5 cellular contexts compared by ENCODE assay signal in the genomic region with DNA sequence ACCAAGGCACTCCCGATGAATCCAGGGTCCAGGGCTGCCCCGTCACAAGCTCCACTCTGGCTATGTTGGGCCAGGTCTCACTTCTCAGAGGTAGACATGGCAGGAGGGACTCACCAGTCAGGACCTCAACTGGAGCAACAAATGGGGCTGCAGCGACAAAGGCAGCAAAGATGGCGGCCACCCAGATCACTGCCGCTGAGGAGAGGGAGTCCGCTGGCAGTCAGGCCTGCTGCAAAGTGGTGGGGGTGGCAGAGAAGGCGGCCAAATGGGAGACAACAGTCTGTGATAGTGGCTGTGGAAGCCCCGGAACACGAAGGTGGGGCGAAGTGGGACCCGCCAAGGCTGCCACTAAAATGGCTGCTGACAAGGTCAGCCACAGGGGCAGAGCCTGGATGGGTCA.
"Had no signal": no experiment of that assay in that cellular context is flagged by ENCODE, and none has a peak within 500 bp of the region (broad histone marks: within the 10 kb centered on the region; RNA-seq: fewer than 3 reads in every experiment).

No MANE protein-coding gene starts in this region.

- H3K4me3 ChIP-seq: GM23338, K562 had no signal

- H3K4me2 ChIP-seq: GM23338 had no signal

- H3K27ac Mint-ChIP-seq: GM23338 had no signal

- H3K4me3 Mint-ChIP-seq: GM23338 had no signal

- DNase-seq: H9, HCEC 1CT, IMR-90 had no signal

- H2AFZ ChIP-seq: GM23338 had no signal
